In the genomic region with DNA sequence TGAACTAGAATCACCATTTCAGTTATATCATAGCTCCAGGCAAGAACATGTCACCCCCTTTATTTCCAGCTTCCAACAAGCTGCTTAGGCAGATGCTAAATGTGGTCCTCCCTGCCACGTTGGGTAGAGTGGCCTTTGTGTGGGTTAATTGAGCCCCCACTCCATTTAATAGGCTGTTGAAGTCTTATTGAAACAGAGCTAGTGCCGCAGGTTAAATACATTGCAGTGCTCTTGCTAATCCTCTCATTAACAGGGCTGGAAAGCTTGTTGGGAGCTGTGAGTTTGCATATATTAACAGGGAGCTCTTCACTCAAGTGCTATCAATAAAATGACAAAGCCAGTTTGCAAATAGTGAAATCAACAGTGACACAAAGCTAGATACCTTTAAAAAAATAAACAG, we compare ENCODE assay signal across 12 cellular contexts.
"Had no signal": no experiment of that assay in that cellular context is flagged by ENCODE, and none has a peak within 500 bp of the region (broad histone marks: within the 10 kb centered on the region; RNA-seq: fewer than 3 reads in every experiment).

No MANE protein-coding gene starts in this region.

- DNase-seq: activated B cell treated with CpG ODN at 0.5 μM for 24 hours; activated CD4-positive, alpha-beta T cell treated with anti-CD3 and anti-CD28 coated beads for 48 hours; activated CD8-positive, alpha-beta memory T cell treated with anti-CD3 and anti-CD28 coated beads, Interleukin-2, amount 50 U/mL, for 48 hours; activated gamma-delta T cell treated with Interleukin-2 at 50 U/mL for 16 hours; amniotic stem cell; central memory CD4-positive, alpha-beta T cell; colonic mucosa; islet precursor cell; mammary epithelial cell; pancreas; stimulated activated CD4-positive, alpha-beta T cell treated with anti-CD3 and anti-CD28 coated beads, Interleukin-1b, Interleukin-23, amount 100 ng/mL, for 48 hours had no signal

- H3K27ac ChIP-seq: colonic mucosa, pancreas had no signal

- H3K36me3 ChIP-seq: colonic mucosa, pancreas had no signal

- ATAC-seq: pancreas; stimulated activated effector memory CD8-positive, alpha-beta T cell treated with anti-CD3 and anti-CD28 coated beads, Interleukin-12 subunit alpha, Interleukin-12 subunit beta, amount 100 ng/mL, for 72 hours had no signal

- H3K9me3 ChIP-seq: colonic mucosa, pancreas had no signal

- H3K4me3 ChIP-seq: colonic mucosa, pancreas had no signal

- H3K4me1 ChIP-seq: colonic mucosa, pancreas had no signal

- H3K27me3 ChIP-seq: colonic mucosa, pancreas had no signal
